8 cellular contexts compared by ENCODE assay signal in genomic region chr11:62553839-62554361, GRCh38. TPM values are rescaled to one million over a fixed set of nuclear protein-coding genes. Genes with fewer than 3 reads are reported as not detected.
DNase-seq lines count a peak whose midpoint lies in the region; ATAC-seq and TF ChIP-seq lines count a peak whose summit lies in the region.

No MANE protein-coding gene starts in this region.

- peak overlapping the region; percentile 17 for H3K9ac ChIP-seq in fibroblast of lung (ENCODE audit: insufficient read depth, low read length)

- intact Hi-C loops in sigmoid colon (cut with DNase I): loop anchor here (5.0 kb wide), 1 partner anchor 48 kb away; the partner anchor contains the start of gene MTA2

- no peaks in the 10 kb centered on the region for H4K20me1 ChIP-seq in fibroblast of lung (ENCODE audit: control insufficient read depth, extremely low read depth, insufficient read depth, low read length)

- H2AFZ ChIP-seq in fibroblast of lung (ENCODE audit: low read length): no peak overlapping the region

- 54 to 73% methylated on average over 8 of the region's 8 CpGs for WGBS in sigmoid colon, 2 donors

- TF ChIP-seq POLR2A in sigmoid colon (IDR thresholded peaks at IDR 0.05): no peak

- H3K4me1 ChIP-seq in fibroblast of lung (ENCODE audit: control insufficient read depth, extremely low read depth, insufficient read depth, low read length): peaks cover 48% of the 10 kb centered on the region
- peaks cover 0 to 80% (median 78%) of the 10 kb centered on the region in 4 donors for H3K4me1 ChIP-seq in sigmoid colon

- TF ChIP-seq EP300 in sigmoid colon (IDR thresholded peaks at IDR 0.05): no peak

- H3K79me2 ChIP-seq in fibroblast of lung (ENCODE audit: control insufficient read depth, insufficient read depth, low read length): peaks cover 14% of the 10 kb centered on the region

- H3K27ac ChIP-seq in fibroblast of lung (ENCODE audit: insufficient read depth, low read length): peak overlapping the region; percentile 99
- H3K27ac ChIP-seq in sigmoid colon: peak overlapping the region; percentile 92 to 100 (median 96)

- no peaks in the 10 kb centered on the region for H3K9me3 ChIP-seq in fibroblast of lung (ENCODE audit: control insufficient read depth, insufficient read depth, low read depth, low read length)
- no peaks in the 10 kb centered on the region for H3K9me3 ChIP-seq in sigmoid colon

- no peak for TF ChIP-seq CTCF in fibroblast of lung (conservative IDR thresholded peaks at IDR 0.05 in 1 of 2, IDR thresholded peaks at IDR 0.05 in 1 of 2; ENCODE audit: low read depth in 1 of 2, low read length in 2 of 2)
- no peak for TF ChIP-seq CTCF in sigmoid colon (IDR thresholded peaks at IDR 0.05)

- no peak for ATAC-seq in HG03521 (IDR thresholded peaks at IDR 0.05; ENCODE audit: unreplicated experiment)

- peaks cover 2% of the 10 kb centered on the region for H3K36me3 ChIP-seq in fibroblast of lung (ENCODE audit: control insufficient read depth, insufficient read depth, low read length)
- peaks cover 1 to 15% (median 6%) of the 10 kb centered on the region in 4 donors for H3K36me3 ChIP-seq in sigmoid colon

- DNase-seq in ELR (ENCODE audit: low read depth) (peak; percentile 98), SW 1271 (lab: John Stamatoyannopoulos, UW) (peak; percentile 77 to 90), fibroblast of lung (ENCODE audit: low read depth in 2 of 2) (peak; percentile 79 to 93), sigmoid colon (no peak), NCI-H2171 treated with DMSO at 0.1 percent for 48 hours (lab: John Stamatoyannopoulos, UW) (no peak), NCI-H1436 treated with DMSO at 0.1 percent for 48 hours (lab: John Stamatoyannopoulos, UW) (no peak), middle frontal gyrus (ENCODE audit: extremely low spot score, low spot score) (no peak)

- peak overlapping the region; percentile 100 for H3K4me2 ChIP-seq in fibroblast of lung (ENCODE audit: extremely low read depth, insufficient read depth, low read length)

- H3K27me3 ChIP-seq in fibroblast of lung (ENCODE audit: control insufficient read depth, insufficient read depth, low read length) (no peaks in the 10 kb centered on the region), sigmoid colon (no peaks in the 10 kb centered on the region)

- H3K4me3 ChIP-seq in fibroblast of lung (replicated peaks in 1 of 4; ENCODE audit: control extremely low read depth in 1 of 4, insufficient read depth in 1 of 4, low read depth in 3 of 4, low read length in 4 of 4): peak overlapping the region in 3 of 4 experiments; percentile 14 to 49 (median 20)
- H3K4me3 ChIP-seq in sigmoid colon: peak overlapping the region in 3 of 4 donors; percentile 17 to 29 (median 25)

RNA-seq across cellular contexts. Expression of gene AHNAK, which starts 7.3 kb away (rescaled TPM):
- total RNA-seq in fibroblast of lung (396 and 762 TPM in 2 replicates), sigmoid colon (1,000 to 10,000 TPM in 2 of 4 donors, 100 to 1,000 TPM in 2; 751 to 1,294 (median 1,065) TPM)
- polyA plus RNA-seq in fibroblast of lung (209 and 220 TPM in 2 replicates), sigmoid colon (100 to 1,000 TPM in 1 of 3 donors, 10 to 100 TPM in 2; 82.3 to 141 (median 85.5) TPM)
- 281 and 392 TPM in 2 replicates for polyA plus RNA-seq in fibroblast of lung (2012)
- polyA minus RNA-seq in fibroblast of lung (ENCODE audit: low replicate concordance): 340 and 357 TPM in 2 replicates

RNA-seq across cellular contexts. Expression of gene EEF1G, which starts 19.8 kb away (rescaled TPM):
- total RNA-seq in fibroblast of lung (1,405 and 1,825 TPM in 2 replicates), sigmoid colon (1,000 to 10,000 TPM; 1,344 to 1,788 (median 1,576) TPM)
- polyA plus RNA-seq in fibroblast of lung (1,308 and 1,333 TPM in 2 replicates), sigmoid colon (1,000 to 10,000 TPM; 1,418 to 2,108 (median 1,957) TPM)
- 1,642 and 1,675 TPM in 2 replicates for polyA plus RNA-seq in fibroblast of lung (2012)
- 2,187 and 2,476 TPM in 2 replicates for polyA minus RNA-seq in fibroblast of lung (ENCODE audit: low replicate concordance)

RNA-seq across cellular contexts. Expression of gene TUT1, which starts 37.4 kb away (rescaled TPM):
- total RNA-seq in fibroblast of lung: 6.9 and 7.8 TPM in 2 replicates
- 5.5 and 6.8 TPM in 2 replicates for polyA plus RNA-seq in fibroblast of lung
- polyA plus RNA-seq in fibroblast of lung (2012): 7.1 and 9.5 TPM in 2 replicates
- polyA minus RNA-seq in fibroblast of lung (ENCODE audit: low replicate concordance): 5.9 and 7.1 TPM in 2 replicates
- 1 to 10 TPM; 5.4 to 7.1 (median 6.2) TPM for total RNA-seq in sigmoid colon
- polyA plus RNA-seq in sigmoid colon: 10 to 100 TPM in 1 of 3 donors, 1 to 10 TPM in 2; 5.3 to 16.8 (median 6.0) TPM

RNA-seq across cellular contexts. Expression of gene MTA2, which starts 47.8 kb away (rescaled TPM):
- 117 and 124 TPM in 2 replicates for total RNA-seq in fibroblast of lung
- 31.4 and 33.6 TPM in 2 replicates for polyA plus RNA-seq in fibroblast of lung
- 65.0 and 77.5 TPM in 2 replicates for polyA plus RNA-seq in fibroblast of lung (2012)
- 73.0 and 89.7 TPM in 2 replicates for polyA minus RNA-seq in fibroblast of lung (ENCODE audit: low replicate concordance)
- total RNA-seq in sigmoid colon: 10 to 100 TPM; 50.1 to 62.2 (median 58.1) TPM
- polyA plus RNA-seq in sigmoid colon: 10 to 100 TPM; 28.8 to 86.3 (median 36.1) TPM

RNA-seq across cellular contexts. Expression of gene EML3, which starts 58.7 kb away (rescaled TPM):
- total RNA-seq in fibroblast of lung: 17.5 and 20.5 TPM in 2 replicates
- polyA plus RNA-seq in fibroblast of lung: 17.8 and 22.6 TPM in 2 replicates
- 27.5 and 34.0 TPM in 2 replicates for polyA plus RNA-seq in fibroblast of lung (2012)
- 37.1 and 108 TPM in 2 replicates for polyA minus RNA-seq in fibroblast of lung (ENCODE audit: low replicate concordance)
- 10 to 100 TPM; 19.6 to 39.5 (median 30.2) TPM for total RNA-seq in sigmoid colon
- 10 to 100 TPM; 10.6 to 50.7 (median 16.2) TPM for polyA plus RNA-seq in sigmoid colon

Comparison
In these comparisons a context has a peak if more than half of its experiments do, and no peak if none do; other contexts are left out.
1. DNase-seq: peak in ELR (single experiment), SW 1271 (2 of 2) and fibroblast of lung (2 of 2); none in sigmoid colon (single experiment), NCI-H2171 treated with DMSO at 0.1 percent for 48 hours (single experiment), NCI-H1436 treated with DMSO at 0.1 percent for 48 hours (single experiment) and middle frontal gyrus (single experiment).